17 cellular contexts compared by ENCODE assay signal in genomic region chr12:123950476-123951169, GRCh38.
"Had no signal": no experiment of that assay in that cellular context is flagged by ENCODE, and none has a peak within 500 bp of the region (broad histone marks: within the 10 kb centered on the region; RNA-seq: fewer than 3 reads in every experiment).

No MANE protein-coding gene starts in this region.

- ATAC-seq: activated CD4-positive, alpha-beta T cell treated with anti-CD3 and anti-CD28 coated beads for 36 hours; left lung; naive thymus-derived CD8-positive, alpha-beta T cell; stimulated activated naive B cell treated with anti-CD40 and anti-IgM and Interleukin-4, amounts not matched to agents 10 μg/mL and 1 μg/mL and 100 μg/mL, for 72 hours; upper lobe of right lung; WTC11 had no signal

- H3K36me3 ChIP-seq: breast epithelium, upper lobe of right lung had no signal

- DNase-seq: activated CD4-positive, alpha-beta T cell treated with anti-CD3 and anti-CD28 coated beads for 36 hours; activated CD4-positive, alpha-beta T cell treated with anti-CD3 and anti-CD28 coated beads, Interleukin-2, amount 50 U/mL, for 48 hours; activated naive CD4-positive, alpha-beta T cell treated with anti-CD3 and anti-CD28 coated beads, Interleukin-2, amount 50 U/mL, for 16 hours; activated T-cell treated with anti-CD3 and anti-CD28 coated beads, Interleukin-2, amount 50 U/mL, for 24 hours; cerebellar nuclear complex; effector CD4-positive, alpha-beta T cell; hippocampal formation; islet precursor cell; left lung; naive thymus-derived CD8-positive, alpha-beta T cell; stimulated activated naive B cell treated with anti-CD40 and anti-IgM and Interleukin-4, amounts not matched to agents 10 μg/mL and 1 μg/mL and 100 μg/mL, for 72 hours; SW 1271; upper lobe of right lung had no signal

- H3K27ac ChIP-seq: breast epithelium, esophagus muscularis mucosa, parathyroid adenoma had no signal

- H3K27me3 ChIP-seq: breast epithelium, esophagus muscularis mucosa, left lung, upper lobe of right lung had no signal

- H3K4me3 ChIP-seq: breast epithelium, esophagus muscularis mucosa, left lung, upper lobe of right lung had no signal
